ENCODE assay signal across 2 cellular contexts in genomic region chr7:47472444-47473157, GRCh38.
TF ChIP-seq lines count a peak whose summit lies in the region.

No MANE protein-coding gene starts in this region.

TF ChIP-seq in IMR-90, 13 proteins besides CTCF, POLR2A, EP300 and RAD21:
- no peak for TF ChIP-seq USF2 (IDR thresholded peaks at IDR 0.05; ENCODE audit: low read depth, low read length)
- no peak for TF ChIP-seq FOS (IDR thresholded peaks at IDR 0.05; ENCODE audit: low read depth, low read length)
- TF ChIP-seq SMC3 (IDR thresholded peaks at IDR 0.05; ENCODE audit: low read depth, low read length), result no peak

TF ChIP-seq in H1, 55 proteins besides CTCF, POLR2A, EP300 and RAD21:
- TF ChIP-seq CBX8 (IDR thresholded peaks at IDR 0.05; ENCODE audit: borderline replicate concordance, low read depth, low read length) (no peak), RFX5 (IDR thresholded peaks at IDR 0.05; ENCODE audit: borderline replicate concordance, low read depth, low read length) (no peak), POU5F1 (IDR thresholded peaks at IDR 0.05; ENCODE audit: low read depth, low read length) (no peak), CHD7 (IDR thresholded peaks at IDR 0.05; ENCODE audit: insufficient replicate concordance, low read length) (no peak), NRF1 (IDR thresholded peaks at IDR 0.05; ENCODE audit: low read depth, low read length) (no peak), KDM1A (IDR thresholded peaks at IDR 0.05; ENCODE audit: borderline replicate concordance, low read length) (no peak), TBP (IDR thresholded peaks at IDR 0.05; ENCODE audit: low read depth, low read length) (no peak), TEAD4 (IDR thresholded peaks at IDR 0.05; ENCODE audit: low read depth, low read length) (no peak), TAF7 (optimal IDR thresholded peaks at IDR 0.05; ENCODE audit: borderline replicate concordance, low read depth, low read length) (no peak), ASH2L (IDR thresholded peaks at IDR 0.05; ENCODE audit: low read length) (no peak), SIN3A (conservative IDR thresholded peaks at IDR 0.05 in 1 of 2, IDR thresholded peaks at IDR 0.05 in 1 of 2; ENCODE audit: low read depth in 1 of 2, low read length in 2 of 2) (no peak), PHF8 (conservative IDR thresholded peaks at IDR 0.05; ENCODE audit: low read depth, low read length) (no peak), POLR2AphosphoS5 (IDR thresholded peaks at IDR 0.05; ENCODE audit: low read depth, low read length) (no peak), HDAC2 (IDR thresholded peaks at IDR 0.05; ENCODE audit: borderline replicate concordance in 1 of 2, low read depth in 2 of 2, low read length in 2 of 2) (no peak)
